Comparison of ENCODE assay signal across 8 cellular contexts in genomic region chr1:226643167-226643566, GRCh38.
A peak's percentile ranks its signal among the peaks of the same experiment; 100 is the strongest.
DNase-seq lines count a peak whose midpoint lies in the region; TF ChIP-seq lines count a peak whose summit lies in the region.

No MANE protein-coding gene starts in this region.

- TF ChIP-seq CTCF in Loucy (conservative IDR thresholded peaks at IDR 0.05; ENCODE audit: low read length) (no peak), left ventricle myocardium inferior (IDR thresholded peaks at IDR 0.05; ENCODE audit: borderline replicate concordance) (no peak)

- in situ Hi-C loops in GM23248 (cut with MboI) (no loop called here), HAP-1 (cut with MboI; ENCODE audit: low sequenced_read_pairs) (no loop called here)

- H3K79me2 ChIP-seq in GM23248 (ENCODE audit: insufficient read depth) (no peaks in the 10 kb centered on the region), Loucy (ENCODE audit: insufficient read depth, low read length) (no peaks in the 10 kb centered on the region)

- H2AFZ ChIP-seq in GM23248, result no peak overlapping the region
- H2AFZ ChIP-seq in Loucy (ENCODE audit: low read length), result no peak overlapping the region

- no peak overlapping the region for H3K4me2 ChIP-seq in GM23248 (ENCODE audit: unreplicated experiment)
- H3K4me2 ChIP-seq in Loucy (ENCODE audit: low read depth, low read length, poor library complexity, severe bottlenecking), result peak overlapping the region; percentile 0

- H3K36me3 ChIP-seq in GM23248 (ENCODE audit: low read depth) (no peaks in the 10 kb centered on the region), Loucy (ENCODE audit: insufficient read depth, low read length) (peaks cover 87% of the 10 kb centered on the region; the same call in 1 of the 2 replicates), left ventricle myocardium inferior (peaks cover 53% of the 10 kb centered on the region), HAP-1 (replicated peaks) (no peaks in the 10 kb centered on the region; the same call in 1 of the 2 replicates)

- H3F3A ChIP-seq in GM23248 (ENCODE audit: insufficient read depth), result no peaks in the 10 kb centered on the region
- H3F3A ChIP-seq in Loucy (ENCODE audit: low read depth), result no peaks in the 10 kb centered on the region

- DNase-seq in ELF-1 (ENCODE audit: low read depth, low spot score) (peak; percentile 60), GM23248 (peak; percentile 67), left ventricle myocardium inferior (peak; percentile 14), NCI-H2171 (lab: John Stamatoyannopoulos, UW) (no peak), HAP-1 (ENCODE audit: low spot score in 2 of 2) (no peak)
- DNase-seq in activated CD8-positive, alpha-beta memory T cell treated with anti-CD3 and anti-CD28 coated beads for 4 hours (ENCODE audit: low read depth in 2 of 2), result peak; percentile 47 to 66
- DNase-seq in stimulated activated CD4-positive, alpha-beta T cell treated with anti-CD3 and anti-CD28 coated beads, Interleukin-1b, Interleukin-23, amount 100 ng/mL, for 48 hours, result peak; percentile 75

- no peak overlapping the region for H3K27ac ChIP-seq in GM23248
- H3K27ac ChIP-seq in left ventricle myocardium inferior (replicated peaks), result peak overlapping the region; percentile 19

- H3K9me2 ChIP-seq in GM23248 (ENCODE audit: insufficient read depth) (no peaks in the 10 kb centered on the region), Loucy (replicated peaks; ENCODE audit: low read depth, low read length) (no peaks in the 10 kb centered on the region)

- no peaks in the 10 kb centered on the region for H4K20me1 ChIP-seq in GM23248 (ENCODE audit: insufficient read depth)
- no peaks in the 10 kb centered on the region for H4K20me1 ChIP-seq in Loucy (ENCODE audit: insufficient read depth, low read length, poor library complexity, severe bottlenecking)

- H3K9me3 ChIP-seq in GM23248 (ENCODE audit: low read depth) (no peaks in the 10 kb centered on the region), Loucy (ENCODE audit: insufficient read depth, low read depth, low read length) (no peaks in the 10 kb centered on the region), left ventricle myocardium inferior (replicated peaks) (no peaks in the 10 kb centered on the region), HAP-1 (no peaks in the 10 kb centered on the region)

- H3K9ac ChIP-seq in GM23248, result no peak overlapping the region
- peak overlapping the region; percentile 3 for H3K9ac ChIP-seq in Loucy (ENCODE audit: low read depth, low read length, poor library complexity, severe bottlenecking)

- H3K27me3 ChIP-seq in GM23248 (replicated peaks; ENCODE audit: insufficient read depth) (no peaks in the 10 kb centered on the region), Loucy (ENCODE audit: insufficient read depth, low read length, poor library complexity, severe bottlenecking) (no peaks in the 10 kb centered on the region), left ventricle myocardium inferior (ENCODE audit: low read depth) (no peaks in the 10 kb centered on the region), HAP-1 (ENCODE audit: low read depth) (no peaks in the 10 kb centered on the region)

- 70 to 80% methylated on average over 8 to 9 of the region's 9 CpGs for WGBS in GM23248 (ENCODE audit: low coverage in 1 of 2, low lambda C conversion rate in 2 of 2, missing lambda C conversion rate in 2 of 2), 2 experiments

- H3K4me1 ChIP-seq in GM23248 (ENCODE audit: insufficient read depth) (peaks cover 7% of the 10 kb centered on the region; the same call in 1 of the 2 replicates), Loucy (ENCODE audit: insufficient read depth, low read length, poor library complexity, severe bottlenecking) (peaks cover 13% of the 10 kb centered on the region), left ventricle myocardium inferior (peaks cover 58% of the 10 kb centered on the region), HAP-1 (no peaks in the 10 kb centered on the region)

- intact Hi-C loops in left ventricle myocardium inferior (cut with micrococcal nuclease), result no loop called here

- no peak overlapping the region for H3K4me3 ChIP-seq in GM23248
- H3K4me3 ChIP-seq in Loucy (ENCODE audit: low read length, poor library complexity, severe bottlenecking), result no peak overlapping the region
- H3K4me3 ChIP-seq in left ventricle myocardium inferior, result no peak overlapping the region
- H3K4me3 ChIP-seq in HAP-1, result no peak overlapping the region

Comparison
In these comparisons a context has a peak if more than half of its experiments do, and no peak if none do; other contexts are left out.
1. DNase-seq: peak in ELF-1 (single experiment), GM23248 (single experiment), activated CD8-positive, alpha-beta memory T cell treated with anti-CD3 and anti-CD28 coated beads for 4 hours (2 of 2), left ventricle myocardium inferior (single experiment) and stimulated activated CD4-positive, alpha-beta T cell treated with anti-CD3 and anti-CD28 coated beads, Interleukin-1b, Interleukin-23, amount 100 ng/mL, for 48 hours (single experiment); none in NCI-H2171 (single experiment) and HAP-1 (0 of 2).